ENCODE assay signal across 19 cellular contexts in genomic region chr1:20578062-20578461, GRCh38. TPM values are rescaled to one million over a fixed set of nuclear protein-coding genes. Genes with fewer than 3 reads are reported as not detected.
"Had no signal": no experiment of that assay in that cellular context is flagged by ENCODE, and none has a peak within 500 bp of the region (broad histone marks: within the 10 kb centered on the region; RNA-seq: fewer than 3 reads in every experiment).

No MANE protein-coding gene starts in this region.

- H3K27ac Mint-ChIP-seq: activated CD4-positive, alpha-beta T cell treated with anti-CD3 and anti-CD28 coated beads, Interleukin-2, amount 10 ng/mL, durations not matched to agents 7 days and 5 days; activated naive CD8-positive, alpha-beta T cell treated with anti-CD3 and anti-CD28 coated beads, Interleukin-2, amount 10 ng/mL, durations not matched to agents 7 days and 5 days; dendritic cell treated with granulocyte-macrophage colony-stimulating factor and Interleukin-4, amounts not matched to agents 40 ng/mL and 50 ng/mL, for 4 days; effector memory CD8-positive, alpha-beta T cell; natural killer cell; T-helper 2 cell treated with Interferon-gamma antibody and Interleukin-4, amounts not matched to agents 5 μg/mL and 100 μg/mL, for 36 hours; type B pancreatic cell had no signal

- DNase-seq: activated CD4-positive, alpha-beta T cell treated with anti-CD3 and anti-CD28 coated beads, Interleukin-2, amount 10 ng/mL, durations not matched to agents 7 days and 5 days; activated naive CD8-positive, alpha-beta T cell treated with anti-CD3 and anti-CD28 coated beads, Interleukin-2, amount 10 ng/mL, durations not matched to agents 7 days and 5 days; anterior cingulate cortex; brain microvascular endothelial cell; cerebellar nuclear complex; effector memory CD8-positive, alpha-beta T cell; hippocampal formation; mesendoderm; natural killer cell; stimulated activated CD4-positive, alpha-beta T cell treated with anti-CD3 and anti-CD28 coated beads, Interleukin-4, amount 100 ng/mL, for 4 hours; stimulated activated CD8-positive, alpha-beta memory T cell treated with anti-CD3 and anti-CD28 coated beads, Interleukin-4, amount 100 ng/mL, for 48 hours; stimulated activated naive CD4-positive, alpha-beta T cell treated with Interleukin-2 at 50 U/mL for 16 hours; substantia nigra had no signal

- H3K9me3 ChIP-seq: neutrophil, right atrium auricular region had no signal

- H3K4me1 ChIP-seq: right atrium auricular region had no signal

- H3K27me3 ChIP-seq: brain microvascular endothelial cell, right atrium auricular region had no signal

- H3K27ac ChIP-seq: brain microvascular endothelial cell, right atrium auricular region had no signal

- H3K9me3 Mint-ChIP-seq: activated CD4-positive, alpha-beta T cell treated with anti-CD3 and anti-CD28 coated beads, Interleukin-2, amount 10 ng/mL, durations not matched to agents 7 days and 5 days; activated naive CD8-positive, alpha-beta T cell treated with anti-CD3 and anti-CD28 coated beads, Interleukin-2, amount 10 ng/mL, durations not matched to agents 7 days and 5 days; dendritic cell treated with granulocyte-macrophage colony-stimulating factor and Interleukin-4, amounts not matched to agents 40 ng/mL and 50 ng/mL, for 4 days; effector memory CD8-positive, alpha-beta T cell; natural killer cell; T-helper 2 cell treated with Interferon-gamma antibody and Interleukin-4, amounts not matched to agents 5 μg/mL and 100 μg/mL, for 36 hours; type B pancreatic cell had no signal

- H3K4me3 ChIP-seq: right atrium auricular region had no signal

- H3K4me1 Mint-ChIP-seq: natural killer cell had no signal

- H3K36me3 ChIP-seq: brain microvascular endothelial cell, neutrophil, right atrium auricular region had no signal

- H3K4me3 Mint-ChIP-seq: activated CD4-positive, alpha-beta T cell treated with anti-CD3 and anti-CD28 coated beads, Interleukin-2, amount 10 ng/mL, durations not matched to agents 7 days and 5 days; activated naive CD8-positive, alpha-beta T cell treated with anti-CD3 and anti-CD28 coated beads, Interleukin-2, amount 10 ng/mL, durations not matched to agents 7 days and 5 days; dendritic cell treated with granulocyte-macrophage colony-stimulating factor and Interleukin-4, amounts not matched to agents 40 ng/mL and 50 ng/mL, for 4 days; effector memory CD8-positive, alpha-beta T cell; natural killer cell; T-helper 2 cell treated with Interferon-gamma antibody and Interleukin-4, amounts not matched to agents 5 μg/mL and 100 μg/mL, for 36 hours; type B pancreatic cell had no signal

- ATAC-seq: effector memory CD8-positive, alpha-beta T cell; natural killer cell had no signal

- H3K36me3 Mint-ChIP-seq: activated naive CD8-positive, alpha-beta T cell treated with anti-CD3 and anti-CD28 coated beads, Interleukin-2, amount 10 ng/mL, durations not matched to agents 7 days and 5 days; natural killer cell; type B pancreatic cell had no signal

RNA-seq across cellular contexts. Expression of gene CDA, which starts 10.8 kb away (rescaled TPM):
- total RNA-seq: activated CD4-positive, alpha-beta T cell treated with anti-CD3 and anti-CD28 coated beads, Interleukin-2, amount 10 ng/mL, durations not matched to agents 7 days and 5 days; activated naive CD8-positive, alpha-beta T cell treated with anti-CD3 and anti-CD28 coated beads, Interleukin-2, amount 10 ng/mL, durations not matched to agents 7 days and 5 days; skeletal muscle tissue had no signal

RNA-seq across cellular contexts. Expression of gene FAM43B, which starts 25.7 kb away (rescaled TPM):
- total RNA-seq: activated CD4-positive, alpha-beta T cell treated with anti-CD3 and anti-CD28 coated beads, Interleukin-2, amount 10 ng/mL, durations not matched to agents 7 days and 5 days; activated naive CD8-positive, alpha-beta T cell treated with anti-CD3 and anti-CD28 coated beads, Interleukin-2, amount 10 ng/mL, durations not matched to agents 7 days and 5 days; natural killer cell had no signal
